14 cellular contexts compared by ENCODE assay signal in the genomic region with DNA sequence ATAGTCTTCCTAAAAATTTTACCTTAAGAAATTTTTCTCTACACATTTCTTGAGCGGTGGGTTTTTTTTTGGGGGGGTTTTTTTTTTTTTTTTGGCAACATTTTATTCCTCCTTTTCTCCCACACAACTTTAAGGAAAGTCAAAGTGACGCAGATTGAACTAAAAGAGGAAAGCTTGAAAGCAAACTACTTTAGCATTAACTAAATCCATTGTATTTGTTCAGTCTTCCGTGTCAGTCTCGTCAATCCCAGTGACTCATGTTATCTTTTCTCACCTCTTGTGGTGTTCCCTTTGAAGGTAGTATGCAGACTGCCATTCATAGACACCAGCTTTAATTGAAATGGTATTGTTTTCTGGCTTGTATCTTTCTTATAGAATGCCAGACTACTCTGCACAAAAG. TPM values are rescaled to one million over a fixed set of nuclear protein-coding genes. Genes with fewer than 3 reads are reported as not detected.
A peak's percentile ranks its signal among the peaks of the same experiment; 100 is the strongest.
DNase-seq lines count a peak whose midpoint lies in the region; ATAC-seq and TF ChIP-seq lines count a peak whose summit lies in the region.
"Had no signal": no experiment of that assay in that cellular context is flagged by ENCODE, and none has a peak within 500 bp of the region (broad histone marks: within the 10 kb centered on the region; RNA-seq: fewer than 3 reads in every experiment).

No MANE protein-coding gene starts in this region.

- CTCF ChIA-PET in mammary epithelial cell (lab: Charles Lee; ENCODE audit: low non-redundant PET), result interaction anchor here (0.5 kb wide), 1 partner anchor 72 kb away, joined by 3 read pairs; no protein-coding TSS in a partner anchor

- H2AFZ ChIP-seq in mammary epithelial cell (ENCODE audit: low read depth, low read length), result no peak overlapping the region
- H2AFZ ChIP-seq: GM23338 had no signal

- no peak for TF ChIP-seq CTCF in RWPE2 (IDR thresholded peaks at IDR 0.05; ENCODE audit: poor library complexity, severe bottlenecking)
- no peak for TF ChIP-seq CTCF in mammary epithelial cell (conservative IDR thresholded peaks at IDR 0.05 in 1 of 2, IDR thresholded peaks at IDR 0.05 in 1 of 2; ENCODE audit: extremely low read depth in 1 of 2, insufficient read depth in 1 of 2, low read depth in 1 of 2, low read length in 2 of 2)

- H3K4me3 ChIP-seq in RWPE2 (ENCODE audit: severe bottlenecking), result no peak overlapping the region
- H3K4me3 ChIP-seq in mammary epithelial cell (replicated peaks in 1 of 3; ENCODE audit: insufficient read depth in 1 of 3, low read depth in 2 of 3, low read length in 3 of 3), result no peak overlapping the region
- H3K4me3 ChIP-seq: GM23338, lower lobe of right lung had no signal

- intact Hi-C loops in mammary epithelial cell (cut with micrococcal nuclease), result loop anchor here (2.0 kb wide), 1 partner anchor 47 kb away; no protein-coding TSS in a partner anchor

- H4K20me1 ChIP-seq in mammary epithelial cell (ENCODE audit: insufficient read depth, low read length), result no peaks in the 10 kb centered on the region

- BruUV-seq in mammary epithelial cell (replicated peaks; lab: Mats Ljungman, UMichigan), result no TSS peak

- TF ChIP-seq EP300 in Ishikawa (IDR thresholded peaks at IDR 0.05; ENCODE audit: borderline replicate concordance), result peak; percentile 82; the same call in 1 of the 2 replicates

- dilution Hi-C loops in mammary epithelial cell (cut with HindIII; ENCODE audit: low sequenced_read_pairs), result no loop called here

- H3K4me1 ChIP-seq in RWPE2 (ENCODE audit: insufficient read depth, poor library complexity, severe bottlenecking) (peaks cover 33% of the 10 kb centered on the region), mammary epithelial cell (ENCODE audit: insufficient read depth, low read length) (peaks cover 37% of the 10 kb centered on the region)
- H3K4me1 ChIP-seq: lower lobe of right lung had no signal

- no peaks in the 10 kb centered on the region for H3K9me3 ChIP-seq in RWPE2 (ENCODE audit: severe bottlenecking)
- no peaks in the 10 kb centered on the region for H3K9me3 ChIP-seq in mammary epithelial cell (replicated peaks; ENCODE audit: insufficient read depth, low read length)
- H3K9me3 ChIP-seq: lower lobe of right lung had no signal

- TF ChIP-seq RAD21 in Ishikawa (IDR thresholded peaks at IDR 0.05; ENCODE audit: low read depth), result no peak

- ATAC-seq in RWPE2 (ENCODE audit: low read depth), result peak; percentile 41; the same call in 1 of the 3 replicates
- no peak for ATAC-seq in HG03565 (IDR thresholded peaks at IDR 0.05; ENCODE audit: unreplicated experiment)
- ATAC-seq in GM18861 (IDR thresholded peaks at IDR 0.05; ENCODE audit: unreplicated experiment), result no peak
- ATAC-seq: GM23338; lower lobe of right lung; stimulated activated naive CD8-positive, alpha-beta T cell treated with anti-CD3 and anti-CD28 coated beads, Interleukin-15, Interleukin-2, amounts not matched to agents 100 U/mL and 50 U/mL, for 24 hours had no signal

- H3K27me3 ChIP-seq in RWPE2 (ENCODE audit: insufficient read depth, poor library complexity, severe bottlenecking), result no peaks in the 10 kb centered on the region
- no peaks in the 10 kb centered on the region for H3K27me3 ChIP-seq in mammary epithelial cell (ENCODE audit: insufficient read depth, low read length)

- DNase-seq in DMS53 treated with DMSO at 0.1 percent for 48 hours (lab: John Stamatoyannopoulos, UW; ENCODE audit: unreplicated experiment) (peak; percentile 92), RWPE2 (ENCODE audit: low spot score) (no peak), kidney tubule cell (ENCODE audit: low spot score) (peak; percentile 95), mammary epithelial cell (no peak), Ammon's horn (ENCODE audit: low spot score) (no peak)
- DNase-seq: activated CD4-positive, alpha-beta memory T cell treated with anti-CD3 and anti-CD28 coated beads for 36 hours; C1 segment of cervical spinal cord; lower lobe of right lung; NCI-H446; stimulated activated naive CD8-positive, alpha-beta T cell treated with anti-CD3 and anti-CD28 coated beads, Interleukin-15, Interleukin-2, amounts not matched to agents 100 U/mL and 50 U/mL, for 24 hours had no signal

- H3K9ac ChIP-seq in mammary epithelial cell (ENCODE audit: insufficient read depth, low read length), result no peak overlapping the region

- in situ Hi-C loops in mammary epithelial cell (cut with MboI; ENCODE audit: low sequenced_read_pairs in 2 of 2), result no loop called here

- peaks cover 5% of the 10 kb centered on the region for H3K79me2 ChIP-seq in mammary epithelial cell (ENCODE audit: insufficient read depth, low read length)

- H3K4me2 ChIP-seq in mammary epithelial cell (ENCODE audit: insufficient read depth, low read depth, low read length), result no peak overlapping the region
- H3K4me2 ChIP-seq: GM23338 had no signal

- WGBS in mammary epithelial cell (ENCODE audit: low coverage, missing lambda C conversion rate), result 63% methylated on average over 4 of the region's 4 CpGs

- H3K36me3 ChIP-seq in RWPE2 (ENCODE audit: low read depth), result peaks cover 43% of the 10 kb centered on the region
- H3K36me3 ChIP-seq in mammary epithelial cell (ENCODE audit: insufficient read depth, low read length), result peaks cover 8% of the 10 kb centered on the region

- H3K27ac ChIP-seq in RWPE2 (ENCODE audit: poor library complexity, severe bottlenecking) (peak overlapping the region; percentile 54), mammary epithelial cell (ENCODE audit: insufficient read depth, low read depth, low read length) (no peak overlapping the region)
- H3K27ac ChIP-seq: lower lobe of right lung had no signal

TF ChIP-seq in Ishikawa, 13 proteins besides CTCF, POLR2A, EP300 and RAD21:
- TF ChIP-seq NFIC (IDR thresholded peaks at IDR 0.05) (peak; percentile 76), USF1 (IDR thresholded peaks at IDR 0.05) (no peak), TAF1 (IDR thresholded peaks at IDR 0.05; ENCODE audit: low read depth) (no peak), EGR1 (IDR thresholded peaks at IDR 0.05) (no peak), TEAD4 (IDR thresholded peaks at IDR 0.05) (peak; percentile 66), CREB1 (IDR thresholded peaks at IDR 0.05; ENCODE audit: low read depth) (peak; percentile 44; the same call in 1 of the 2 replicates), TCF12 (IDR thresholded peaks at IDR 0.05; ENCODE audit: low read depth) (peak; percentile 75), MAX (IDR thresholded peaks at IDR 0.05) (peak; percentile 59; the same call in 1 of the 2 replicates), CEBPB (IDR thresholded peaks at IDR 0.05) (no peak), REST (IDR thresholded peaks at IDR 0.05; ENCODE audit: low read depth) (no peak), ZBTB7A (IDR thresholded peaks at IDR 0.05; ENCODE audit: low read depth) (no peak), YY1 (IDR thresholded peaks at IDR 0.05; ENCODE audit: low read depth) (0 out of 2 replicates have a peak, but pooled peaks have one; percentile 50), FOXM1 (IDR thresholded peaks at IDR 0.05; ENCODE audit: borderline replicate concordance, low read depth) (peak; percentile 55; the same call in 1 of the 2 replicates)

RNA-seq across cellular contexts. Expression of gene TADA2A, which starts 39.3 kb away (rescaled TPM):
- total RNA-seq in mammary epithelial cell, result 10 to 100 TPM; 10.3 to 19.1 TPM
- 10.3 TPM for polyA plus RNA-seq in mammary epithelial cell
- polyA minus RNA-seq in mammary epithelial cell, result 37.5 TPM

RNA-seq across cellular contexts. Expression of gene ACACA, which starts 39.4 kb away (rescaled TPM):
- total RNA-seq in mammary epithelial cell, result 100 to 1,000 TPM in 1 of 2 donors, 10 to 100 TPM in 1; 74.3 to 121 TPM
- polyA plus RNA-seq in mammary epithelial cell, result 54.9 TPM
- polyA minus RNA-seq in mammary epithelial cell, result 338 TPM

RNA-seq across cellular contexts. Expression of gene DUSP14, which starts 43.7 kb away (rescaled TPM):
- 100 to 1,000 TPM; 121 to 148 TPM for total RNA-seq in mammary epithelial cell
- 132 TPM for polyA plus RNA-seq in mammary epithelial cell
- polyA minus RNA-seq in mammary epithelial cell, result 69.3 TPM

Comparison
In these comparisons a context has a peak if more than half of its experiments do, and no peak if none do; other contexts are left out.
1. DNase-seq: peak in DMS53 treated with DMSO at 0.1 percent for 48 hours (single experiment) and kidney tubule cell (single experiment); none in RWPE2 (single experiment), mammary epithelial cell (single experiment) and Ammon's horn (single experiment).